ENCODE assay signal across 8 cellular contexts in the genomic region with DNA sequence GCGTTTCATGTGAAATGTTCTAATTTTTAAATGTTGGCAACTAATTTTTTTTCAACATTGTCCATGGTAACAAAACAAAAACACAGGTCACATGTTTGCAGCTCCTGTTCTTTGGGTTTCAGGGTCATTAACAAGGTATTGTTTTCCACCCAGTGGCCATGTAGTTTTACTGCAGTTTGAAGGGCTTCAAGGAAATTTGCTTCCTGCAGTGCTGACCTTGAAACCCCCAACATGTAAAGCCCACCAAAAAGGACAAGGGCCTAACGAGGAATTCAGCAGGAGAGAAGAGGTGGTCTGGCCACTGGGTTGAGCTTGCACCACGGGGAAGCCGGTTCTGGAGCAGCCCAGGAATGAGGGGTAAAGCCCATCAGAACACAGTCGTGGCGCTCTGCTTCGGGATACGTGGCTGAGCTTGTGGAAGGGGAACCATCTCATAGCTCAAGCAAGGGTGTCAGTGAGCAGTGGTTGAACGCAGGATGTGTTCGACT. TPM values are rescaled to one million over a fixed set of nuclear protein-coding genes. Genes with fewer than 3 reads are reported as not detected.
DNase-seq lines count a peak whose midpoint lies in the region; ATAC-seq and TF ChIP-seq lines count a peak whose summit lies in the region.

No MANE protein-coding gene starts in this region.

- no peaks in the 10 kb centered on the region for H3K27me3 ChIP-seq in brain microvascular endothelial cell (replicated peaks)

- DNase-seq in Right ventricle myocardium inferior (ENCODE audit: missing footprints) (no peak), cardiac septum (ENCODE audit: low spot score) (no peak), brain microvascular endothelial cell (peak; percentile 18), left kidney (ENCODE audit: low read depth, low spot score) (peak; percentile 68), amygdala (lab: John Stamatoyannopoulos, UW) (no peak), occipital lobe (lab: John Stamatoyannopoulos, UW) (no peak)
- DNase-seq in Jurkat, Clone E6-1 (ENCODE audit: low read depth, low spot score) = peak; percentile 32

- no peak overlapping the region for H3K4me3 ChIP-seq in Jurkat, Clone E6-1 (ENCODE audit: low read length)
- no peak overlapping the region for H3K4me3 ChIP-seq in brain microvascular endothelial cell (ENCODE audit: low read depth, low read length)

- peak; percentile 64 for ATAC-seq in Right ventricle myocardium inferior
- no peak for ATAC-seq in GM19023 (IDR thresholded peaks at IDR 0.05; ENCODE audit: unreplicated experiment)

- in situ Hi-C loops in brain microvascular endothelial cell (cut with HindIII; ENCODE audit: low pct_ligation_motif_present, low sequenced_read_pairs) = no loop called here

- no peak overlapping the region for H3K27ac ChIP-seq in brain microvascular endothelial cell

- intact Hi-C loops in Right ventricle myocardium inferior (cut with DNase I) = loop anchor here (2.0 kb wide), 1 partner anchor 35 kb away; no protein-coding TSS in a partner anchor
- intact Hi-C loops in cardiac septum (cut with DNase I) = loop anchor here (5.0 kb wide), 2 partner anchors 132 to 157 kb away; a partner anchor contains a TSS

- H3K36me3 ChIP-seq in brain microvascular endothelial cell (replicated peaks) = no peaks in the 10 kb centered on the region

- peak; percentile 53 for TF ChIP-seq CTCF in brain microvascular endothelial cell (IDR thresholded peaks at IDR 0.05; ENCODE audit: low read depth, low read length, missing control alignments)

RNA-seq across cellular contexts. Expression of a gene that starts 13.9 kb away (rescaled TPM):
- total RNA-seq in Right ventricle myocardium inferior (324 TPM), cardiac septum (188 TPM), occipital lobe (0.16 TPM)
- polyA plus RNA-seq in Jurkat, Clone E6-1 (2012; ENCODE audit: insufficient read depth, insufficient read length) = 0.25 TPM

Comparison
In these comparisons a context has a peak if more than half of its experiments do, and no peak if none do; other contexts are left out.
1. DNase-seq: peak in Jurkat, Clone E6-1 (single experiment), brain microvascular endothelial cell (single experiment) and left kidney (single experiment); none in Right ventricle myocardium inferior (single experiment), cardiac septum (single experiment), amygdala (0 of 56) and occipital lobe (single experiment).
2. RNA of a gene that starts 13.9 kb away (total RNA-seq): 324 TPM in Right ventricle myocardium inferior (single experiment) and 188 TPM in cardiac septum (single experiment); 0.16 TPM in occipital lobe (single experiment); every median in the first group is over 100 times any median in the second.